9 cellular contexts compared by ENCODE assay signal in genomic region chr4:99947608-99948007, GRCh38. TPM values are rescaled to one million over a fixed set of nuclear protein-coding genes. Genes with fewer than 3 reads are reported as not detected.
DNase-seq lines count a peak whose midpoint lies in the region; ATAC-seq, FAIRE-seq and TF ChIP-seq lines count a peak whose summit lies in the region.
"Had no signal": no experiment of that assay in that cellular context is flagged by ENCODE, and none has a peak within 500 bp of the region (broad histone marks: within the 10 kb centered on the region; RNA-seq: fewer than 3 reads in every experiment).

No MANE protein-coding gene starts in this region.

- ATAC-seq in natural killer cell = no peak
- ATAC-seq in natural killer cell treated with Interleukin-12 subunit alpha and Interleukin-12 subunit beta and Interleukin-15 and Interleukin-18, amount 100 ng/mL, for 72 hours = no peak

- H3K4me1 ChIP-seq in mucosa of stomach (ENCODE audit: control insufficient read depth, insufficient read depth, low read length) = peaks cover 17% of the 10 kb centered on the region

- no peaks in the 10 kb centered on the region for H3K27me3 Mint-ChIP-seq in natural killer cell (ENCODE audit: low read depth in 2 of 2)
- no peaks in the 10 kb centered on the region for H3K27me3 Mint-ChIP-seq in natural killer cell treated with Interleukin-12 subunit alpha and Interleukin-12 subunit beta and Interleukin-15 and Interleukin-18, amount 100 ng/mL, for 72 hours
- peaks cover 9% of the 10 kb centered on the region for H3K27me3 Mint-ChIP-seq in brain

- no peak for DNase-seq in natural killer cell
- no peak for DNase-seq in natural killer cell treated with Interleukin-12 subunit alpha and Interleukin-12 subunit beta and Interleukin-15 and Interleukin-18, amount 100 ng/mL, for 72 hours (ENCODE audit: low spot score)
- DNase-seq in RCC 7860 (ENCODE audit: low spot score) = no peak
- no peak for DNase-seq in NK-92 (lab: John Stamatoyannopoulos, UW; ENCODE audit: unreplicated experiment)
- no peak for DNase-seq in NCI-H1694 (lab: John Stamatoyannopoulos, UW)
- no peak for DNase-seq in activated T-cell treated with anti-CD3 and anti-CD28 coated beads for 4 hours

- H3K4me1 Mint-ChIP-seq in natural killer cell (peaks cover 42 to 49% of the 10 kb centered on the region in 2 donors), brain (peaks cover 34% of the 10 kb centered on the region)
- H3K4me1 Mint-ChIP-seq in natural killer cell treated with Interleukin-12 subunit alpha and Interleukin-12 subunit beta and Interleukin-15 and Interleukin-18, amount 100 ng/mL, for 72 hours (ENCODE audit: low read depth in 2 of 2) = peaks cover 39 to 44% of the 10 kb centered on the region in 2 donors

- FAIRE-seq in RCC 7860 (lab: Jason Lieb, UNC) = no peak
- FAIRE-seq: G401.6 had no signal

- TF ChIP-seq CTCF in natural killer cell (IDR thresholded peaks at IDR 0.05) = no peak
- TF ChIP-seq CTCF in brain (conservative IDR thresholded peaks at IDR 0.05) = no peak

- no peaks in the 10 kb centered on the region for H3K36me3 ChIP-seq in mucosa of stomach (ENCODE audit: control insufficient read depth, insufficient read depth, low read length)

- no peaks in the 10 kb centered on the region for H3K27me3 ChIP-seq in mucosa of stomach (ENCODE audit: control insufficient read depth, insufficient read depth, low read length)

- peak overlapping the region; percentile 92 for H3K9ac ChIP-seq in mucosa of stomach (ENCODE audit: low read length)

- intact Hi-C loops in natural killer cell (cut with micrococcal nuclease) = no loop called here

- no peaks in the 10 kb centered on the region for H3K9me3 ChIP-seq in mucosa of stomach (ENCODE audit: control insufficient read depth, low read length)

- H3K4me3 ChIP-seq in mucosa of stomach (ENCODE audit: low read length) = no peak overlapping the region

- H3K9me3 Mint-ChIP-seq in natural killer cell = no peaks in the 10 kb centered on the region
- H3K9me3 Mint-ChIP-seq in natural killer cell treated with Interleukin-12 subunit alpha and Interleukin-12 subunit beta and Interleukin-15 and Interleukin-18, amount 100 ng/mL, for 72 hours = no peaks in the 10 kb centered on the region
- H3K9me3 Mint-ChIP-seq in brain = peaks cover 0 to 8% (median 4%) of the 10 kb centered on the region in 5 experiments

- H3K27ac Mint-ChIP-seq in natural killer cell (no peak overlapping the region), brain (peak overlapping the region in 4 of 5 experiments; percentile 34 to 96 (median 95))
- H3K27ac Mint-ChIP-seq in natural killer cell treated with Interleukin-12 subunit alpha and Interleukin-12 subunit beta and Interleukin-15 and Interleukin-18, amount 100 ng/mL, for 72 hours = no peak overlapping the region

- H3K36me3 Mint-ChIP-seq in natural killer cell (no peaks in the 10 kb centered on the region), brain (peaks cover 42% of the 10 kb centered on the region)
- peaks cover 25% of the 10 kb centered on the region for H3K36me3 Mint-ChIP-seq in natural killer cell treated with Interleukin-12 subunit alpha and Interleukin-12 subunit beta and Interleukin-15 and Interleukin-18, amount 100 ng/mL, for 72 hours

- H3K4me3 Mint-ChIP-seq in natural killer cell (peak overlapping the region; percentile 93), brain (peak overlapping the region in 1 of 5 experiments; percentile 89)
- no peak overlapping the region for H3K4me3 Mint-ChIP-seq in natural killer cell treated with Interleukin-12 subunit alpha and Interleukin-12 subunit beta and Interleukin-15 and Interleukin-18, amount 100 ng/mL, for 72 hours

RNA-seq across cellular contexts. Expression of gene DNAJB14, which starts 1.2 kb away (rescaled TPM):
- 10 to 100 TPM; 81.0 to 90.0 (median 86.1) TPM for total RNA-seq in natural killer cell
- 10 to 100 TPM; 51.4 to 70.3 TPM for total RNA-seq in natural killer cell treated with Interleukin-12 subunit alpha and Interleukin-12 subunit beta and Interleukin-15 and Interleukin-18, amount 100 ng/mL, for 72 hours
- 2.1 TPM for polyA plus RNA-seq in brain (ENCODE audit: insufficient read depth, low read depth, low replicate concordance)

RNA-seq across cellular contexts. Expression of gene H2AZ1, which starts 2.5 kb away (rescaled TPM):
- total RNA-seq in natural killer cell = 10 to 100 TPM; 87.7 to 91.3 (median 89.5) TPM
- 100 to 1,000 TPM; 429 to 580 TPM for total RNA-seq in natural killer cell treated with Interleukin-12 subunit alpha and Interleukin-12 subunit beta and Interleukin-15 and Interleukin-18, amount 100 ng/mL, for 72 hours
- 358 TPM for polyA plus RNA-seq in brain (ENCODE audit: insufficient read depth, low read depth, low replicate concordance)

RNA-seq across cellular contexts. Expression of gene LAMTOR3, which starts 53.4 kb away (rescaled TPM):
- total RNA-seq in natural killer cell = 10 to 100 TPM; 18.1 to 29.9 (median 25.9) TPM
- 10 to 100 TPM; 13.9 to 32.3 TPM for total RNA-seq in natural killer cell treated with Interleukin-12 subunit alpha and Interleukin-12 subunit beta and Interleukin-15 and Interleukin-18, amount 100 ng/mL, for 72 hours
- 14.2 TPM for polyA plus RNA-seq in brain (ENCODE audit: insufficient read depth, low read depth, low replicate concordance)

Comparison
In these comparisons a context has a peak if more than half of its experiments do, and no peak if none do; other contexts are left out.
1. RNA of gene H2AZ1, which starts 2.5 kb away (total RNA-seq): 429 to 580 TPM in natural killer cell treated with Interleukin-12 subunit alpha and Interleukin-12 subunit beta and Interleukin-15 and Interleukin-18, amount 100 ng/mL, for 72 hours; 87.7 to 91.3 TPM in natural killer cell; every median in the first group is over 4 times any median in the second.
2. H3K27ac Mint-ChIP-seq: peak in brain (4 of 5); none in natural killer cell (0 of 2) and natural killer cell treated with Interleukin-12 subunit alpha and Interleukin-12 subunit beta and Interleukin-15 and Interleukin-18, amount 100 ng/mL, for 72 hours (0 of 2).